In genomic region chrX:18768-19454, GRCh38 we compare ENCODE assay signal across 8 cellular contexts.
DNase-seq lines count a peak whose midpoint lies in the region; ATAC-seq and TF ChIP-seq lines count a peak whose summit lies in the region.
"Not testable (repeated sequence)": the region's sequence is repeated elsewhere in the genome, so short reads cannot be mapped to it uniquely, and the experiment has no call there.

No MANE protein-coding gene starts in this region.

- not testable (repeated sequence) for TF ChIP-seq CTCF in foreskin keratinocyte (conservative IDR thresholded peaks at IDR 0.05); nephron progenitor cell (IDR thresholded peaks at IDR 0.05)

- H3K4me1 Mint-ChIP-seq in activated T-helper 2 cell treated with anti-CD3 and anti-CD28 coated beads, Interferon-gamma antibody, Interleukin-2, Interleukin-4, amounts not matched to agents 10 μg/mL and 5 μg/mL and 100 μg/mL, durations not matched to agents 14 hours and 24 hours and 36 hours (ENCODE audit: low read depth); nephron progenitor cell: not testable (repeated sequence)

- not testable (repeated sequence) for H3K4me1 ChIP-seq in foreskin keratinocyte; aorta (ENCODE audit: control insufficient read depth in 1 of 2, insufficient read depth in 2 of 2, low read length in 2 of 2)

- not testable (repeated sequence) for H3K4me3 Mint-ChIP-seq in activated T-helper 2 cell treated with anti-CD3 and anti-CD28 coated beads, Interferon-gamma antibody, Interleukin-2, Interleukin-4, amounts not matched to agents 10 μg/mL and 5 μg/mL and 100 μg/mL, durations not matched to agents 14 hours and 24 hours and 36 hours (ENCODE audit: low read depth); nephron progenitor cell

- intact Hi-C loops in activated T-helper 2 cell treated with anti-CD3 and anti-CD28 coated beads, Interferon-gamma antibody, Interleukin-2, Interleukin-4, amounts not matched to agents 10 μg/mL and 5 μg/mL and 100 μg/mL, durations not matched to agents 14 hours and 24 hours and 36 hours (cut with micrococcal nuclease); aorta (cut with DNase I): not testable (repeated sequence)

- DNase-seq in activated T-helper 2 cell treated with anti-CD3 and anti-CD28 coated beads, Interferon-gamma antibody, Interleukin-2, Interleukin-4, amounts not matched to agents 10 μg/mL and 5 μg/mL and 100 μg/mL, durations not matched to agents 14 hours and 24 hours and 36 hours (ENCODE audit: low spot score) = peak; percentile 68
- DNase-seq in foreskin keratinocyte = not testable (repeated sequence)
- DNase-seq in nephron progenitor cell = peak; percentile 69
- peak in 1 of 2 donors; percentile 50 for DNase-seq in aorta

- H3K27me3 ChIP-seq in foreskin keratinocyte; aorta (ENCODE audit: control insufficient read depth in 1 of 2, insufficient read depth in 2 of 2, low read length in 1 of 2): not testable (repeated sequence)

- not testable (repeated sequence) for H3K4me3 ChIP-seq in aorta (ENCODE audit: low read length in 2 of 2)

- H3K27ac Mint-ChIP-seq in activated T-helper 2 cell treated with anti-CD3 and anti-CD28 coated beads, Interferon-gamma antibody, Interleukin-2, Interleukin-4, amounts not matched to agents 10 μg/mL and 5 μg/mL and 100 μg/mL, durations not matched to agents 14 hours and 24 hours and 36 hours; nephron progenitor cell: not testable (repeated sequence)

- not testable (repeated sequence) for H3K36me3 ChIP-seq in aorta (ENCODE audit: control insufficient read depth in 1 of 2, insufficient read depth in 2 of 2, low read length in 1 of 2)

- H3K27ac ChIP-seq in foreskin keratinocyte; aorta (ENCODE audit: low read depth in 1 of 2, low read length in 2 of 2): not testable (repeated sequence)

- ATAC-seq in GM18873 (IDR thresholded peaks at IDR 0.05; ENCODE audit: low FRiP score, unreplicated experiment) (peak; percentile 96), GM21717 (IDR thresholded peaks at IDR 0.05; ENCODE audit: unreplicated experiment) (peak; percentile 90), HG03097 (IDR thresholded peaks at IDR 0.05; ENCODE audit: low FRiP score, unreplicated experiment) (peak; percentile 98), SK-N-SH treated with all-trans-retinoic acid at 6 μM for 48 hours (peak; percentile 85), foreskin keratinocyte (peak; percentile 86), aorta (ENCODE audit: low FRiP score) (peak; percentile 77)

- not testable (repeated sequence) for H3K9me3 Mint-ChIP-seq in activated T-helper 2 cell treated with anti-CD3 and anti-CD28 coated beads, Interferon-gamma antibody, Interleukin-2, Interleukin-4, amounts not matched to agents 10 μg/mL and 5 μg/mL and 100 μg/mL, durations not matched to agents 14 hours and 24 hours and 36 hours; nephron progenitor cell

- not testable (repeated sequence) for H3K9me3 ChIP-seq in aorta (ENCODE audit: control insufficient read depth, low read length)

- WGBS in aorta, 2 donors = 7 to 24% methylated on average over 8 to 15 of the region's 47 CpGs

- H3K36me3 Mint-ChIP-seq in activated T-helper 2 cell treated with anti-CD3 and anti-CD28 coated beads, Interferon-gamma antibody, Interleukin-2, Interleukin-4, amounts not matched to agents 10 μg/mL and 5 μg/mL and 100 μg/mL, durations not matched to agents 14 hours and 24 hours and 36 hours (ENCODE audit: low read depth); nephron progenitor cell (ENCODE audit: low read depth): not testable (repeated sequence)

- not testable (repeated sequence) for H3K27me3 Mint-ChIP-seq in activated T-helper 2 cell treated with anti-CD3 and anti-CD28 coated beads, Interferon-gamma antibody, Interleukin-2, Interleukin-4, amounts not matched to agents 10 μg/mL and 5 μg/mL and 100 μg/mL, durations not matched to agents 14 hours and 24 hours and 36 hours (ENCODE audit: low read depth); nephron progenitor cell (ENCODE audit: low read depth, poor library complexity)
